1 cellular context compared by ENCODE assay signal in genomic region chr14:99538733-99539132, GRCh38.
TF ChIP-seq lines count a peak whose summit lies in the region.

No MANE protein-coding gene starts in this region.

TF ChIP-seq in SK-N-SH, 30 proteins besides CTCF, POLR2A, EP300 and RAD21 (continued from another document):
- no peak for TF ChIP-seq REST (IDR thresholded peaks at IDR 0.05; ENCODE audit: low read depth, low read length)
- no peak for TF ChIP-seq FOSL2 (IDR thresholded peaks at IDR 0.05; ENCODE audit: borderline replicate concordance, low read depth)
